19 cellular contexts compared by ENCODE assay signal in the genomic region with DNA sequence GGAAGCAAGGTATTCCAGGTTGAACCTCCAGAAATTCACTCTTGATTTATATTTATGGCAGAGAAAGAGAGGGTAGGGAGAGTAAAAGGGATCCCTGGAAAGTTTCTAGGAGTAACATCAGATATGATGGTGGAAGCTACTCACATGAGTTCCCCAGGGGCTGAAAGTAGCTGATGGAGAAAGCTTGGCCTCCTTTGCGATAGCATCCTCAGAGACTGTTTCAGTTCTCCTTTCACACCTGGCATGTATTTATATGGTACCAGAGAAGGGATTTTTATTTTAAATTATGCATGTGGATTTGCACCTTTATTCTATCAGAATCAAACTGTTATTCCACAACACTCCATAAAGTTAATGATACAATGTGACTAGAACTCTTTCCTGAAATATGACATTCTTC.
DNase-seq lines count a peak whose midpoint lies in the region; ATAC-seq and TF ChIP-seq lines count a peak whose summit lies in the region.
"Had no signal": no experiment of that assay in that cellular context is flagged by ENCODE, and none has a peak within 500 bp of the region (broad histone marks: within the 10 kb centered on the region; RNA-seq: fewer than 3 reads in every experiment).

No MANE protein-coding gene starts in this region.

- ATAC-seq in GM18505 (IDR thresholded peaks at IDR 0.05; ENCODE audit: unreplicated experiment) (peak; percentile 73), GM21390 (IDR thresholded peaks at IDR 0.05; ENCODE audit: unreplicated experiment) (peak; percentile 64), HG02798 (IDR thresholded peaks at IDR 0.05; ENCODE audit: poor library complexity, unreplicated experiment) (peak; percentile 47), HG03432 (IDR thresholded peaks at IDR 0.05; ENCODE audit: unreplicated experiment) (peak; percentile 72), HG03039 (IDR thresholded peaks at IDR 0.05; ENCODE audit: unreplicated experiment) (no peak)
- ATAC-seq: A549; activated naive CD4-positive, alpha-beta T cell treated with anti-CD3 and anti-CD28 coated beads, Interleukin-2, amount 50 U/mL, for 72 hours; left lung; mucosa of descending colon had no signal

- no peaks in the 10 kb centered on the region for H3K27me3 Mint-ChIP-seq in activated CD4-positive, alpha-beta T cell treated with anti-CD3 and anti-CD28 coated beads, Interleukin-2, amount 10 ng/mL, durations not matched to agents 24 days and 14 days
- H3K27me3 Mint-ChIP-seq: brain had no signal

- DNase-seq in islet precursor cell (no peak), AG08396 (ENCODE audit: low spot score) (no peak)
- DNase-seq in activated CD4-positive, alpha-beta T cell treated with anti-CD3 and anti-CD28 coated beads, Interleukin-2, amount 10 ng/mL, durations not matched to agents 24 days and 14 days, result no peak
- DNase-seq: left lung; MG63; mucosa of descending colon; NCI-H187; NCI-H446 treated with DMSO at 0.1 percent for 48 hours; stimulated activated naive CD4-positive, alpha-beta T cell; SW 1271 had no signal

- intact Hi-C loops in activated CD4-positive, alpha-beta T cell treated with anti-CD3 and anti-CD28 coated beads, Interleukin-2, amount 10 ng/mL, durations not matched to agents 24 days and 14 days (cut with micrococcal nuclease), result no loop called here

- peaks cover 3% of the 10 kb centered on the region for H3K4me1 Mint-ChIP-seq in activated CD4-positive, alpha-beta T cell treated with anti-CD3 and anti-CD28 coated beads, Interleukin-2, amount 10 ng/mL, durations not matched to agents 24 days and 14 days
- H3K4me1 Mint-ChIP-seq: brain had no signal

- TF ChIP-seq POLR2A in GM18505 (IDR thresholded peaks at IDR 0.05; ENCODE audit: borderline replicate concordance, extremely low read depth, insufficient read depth, insufficient read length), result no peak

- no peak overlapping the region for H3K4me3 Mint-ChIP-seq in activated CD4-positive, alpha-beta T cell treated with anti-CD3 and anti-CD28 coated beads, Interleukin-2, amount 10 ng/mL, durations not matched to agents 24 days and 14 days
- H3K4me3 Mint-ChIP-seq: brain, type B pancreatic cell had no signal

- H3K9me3 Mint-ChIP-seq in activated CD4-positive, alpha-beta T cell treated with anti-CD3 and anti-CD28 coated beads, Interleukin-2, amount 10 ng/mL, durations not matched to agents 24 days and 14 days, result no peaks in the 10 kb centered on the region
- H3K9me3 Mint-ChIP-seq: type B pancreatic cell had no signal

- no peak overlapping the region for H3K27ac Mint-ChIP-seq in activated CD4-positive, alpha-beta T cell treated with anti-CD3 and anti-CD28 coated beads, Interleukin-2, amount 10 ng/mL, durations not matched to agents 24 days and 14 days
- H3K27ac Mint-ChIP-seq: activated naive CD4-positive, alpha-beta T cell treated with anti-CD3 and anti-CD28 coated beads, Interleukin-2, amount 50 U/mL, for 72 hours; brain; type B pancreatic cell had no signal

- H3K36me3 Mint-ChIP-seq in activated CD4-positive, alpha-beta T cell treated with anti-CD3 and anti-CD28 coated beads, Interleukin-2, amount 10 ng/mL, durations not matched to agents 24 days and 14 days (ENCODE audit: low read depth), result no peaks in the 10 kb centered on the region
- H3K36me3 Mint-ChIP-seq: brain, type B pancreatic cell had no signal
